Comparison of ENCODE assay signal across 10 cellular contexts in the genomic region with DNA sequence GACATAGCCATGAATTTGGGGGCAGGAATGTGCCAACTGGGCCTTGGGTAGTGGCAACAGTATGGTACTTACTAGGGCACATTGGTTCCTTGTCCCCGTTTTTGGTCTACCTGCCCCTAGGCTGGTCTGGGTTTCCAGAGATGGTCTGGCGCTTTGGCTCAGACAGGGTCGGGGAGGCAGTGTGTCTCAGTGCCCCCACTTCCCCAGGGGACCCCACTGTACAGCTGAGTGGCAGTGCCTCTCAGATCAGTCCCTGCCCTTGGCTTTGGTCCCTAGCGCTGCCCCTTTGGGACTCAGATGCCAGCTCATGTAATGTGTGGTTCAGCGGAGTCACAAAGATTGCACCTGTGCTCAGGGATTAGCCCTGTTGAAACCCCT. TPM values are rescaled to one million over a fixed set of nuclear protein-coding genes. Genes with fewer than 3 reads are reported as not detected.
DNase-seq lines count a peak whose midpoint lies in the region; ATAC-seq and TF ChIP-seq lines count a peak whose summit lies in the region.
"Had no signal": no experiment of that assay in that cellular context is flagged by ENCODE, and none has a peak within 500 bp of the region (broad histone marks: within the 10 kb centered on the region; RNA-seq: fewer than 3 reads in every experiment).

No MANE protein-coding gene starts in this region.

- DNase-seq in cardiac septum (ENCODE audit: low spot score) (peak; percentile 7), Right ventricle myocardium inferior (ENCODE audit: missing footprints) (no peak), fibroblast of mammary gland (ENCODE audit: low read depth) (no peak), upper lobe of left lung (peak in 1 of 2 donors; percentile 16), GM23338 (ENCODE audit: low spot score) (no peak), GDM1 (lab: John Stamatoyannopoulos, UW) (no peak)
- DNase-seq: H9 had no signal

- H3K4me3 ChIP-seq in fibroblast of mammary gland (ENCODE audit: control insufficient read depth, low read depth, low read length) (peak overlapping the region; percentile 95), upper lobe of left lung (no peak overlapping the region), GM23338 (no peak overlapping the region)

- no peak overlapping the region for H3K27ac Mint-ChIP-seq in GM23338
- H3K27ac Mint-ChIP-seq: H9 had no signal

- H3K36me3 ChIP-seq in upper lobe of left lung (peaks cover 28 to 65% (median 56%) of the 10 kb centered on the region in 4 donors), GM23338 (ENCODE audit: insufficient read depth) (peaks cover 8% of the 10 kb centered on the region)

- H3K27ac ChIP-seq in upper lobe of left lung (peak overlapping the region in 3 of 4 donors; percentile 19 to 32 (median 27)), GM23338 (ENCODE audit: low read depth) (no peak overlapping the region)
- H3K27ac ChIP-seq: HL-60 had no signal

- WGBS in upper lobe of left lung, 2 donors, result 93 to 96% methylated on average over 3 to 5 of the region's 5 CpGs

- TF ChIP-seq CTCF in fibroblast of mammary gland (conservative IDR thresholded peaks at IDR 0.05; ENCODE audit: control insufficient read depth, insufficient read depth, low read depth, low read length) (no peak), upper lobe of left lung (IDR thresholded peaks at IDR 0.05) (no peak), GM23338 (conservative IDR thresholded peaks at IDR 0.05; ENCODE audit: low read depth in 2 of 2) (no peak)

- TF ChIP-seq EP300 in upper lobe of left lung (IDR thresholded peaks at IDR 0.05), result no peak

- no peak for ATAC-seq in Right ventricle myocardium inferior
- ATAC-seq in upper lobe of left lung (ENCODE audit: low FRiP score in 2 of 2), result no peak
- no peak for ATAC-seq in GM23338
- ATAC-seq: psoas muscle had no signal

- H3K79me2 ChIP-seq in GM23338 (replicated peaks; ENCODE audit: insufficient read depth), result peaks cover 26% of the 10 kb centered on the region

- peaks cover 4% of the 10 kb centered on the region for H4K20me1 ChIP-seq in GM23338 (replicated peaks; ENCODE audit: insufficient read depth)

- peaks cover 63% of the 10 kb centered on the region for H3K36me3 Mint-ChIP-seq in GM23338 (ENCODE audit: low read depth)

- H3K4me3 Mint-ChIP-seq in GM23338, result no peak overlapping the region

- H3K4me1 ChIP-seq in upper lobe of left lung (peaks cover 26 to 36% (median 31%) of the 10 kb centered on the region in 4 donors), GM23338 (ENCODE audit: insufficient read depth) (peaks cover 12% of the 10 kb centered on the region; the same call in 1 of the 2 replicates)

- H3K9me3 ChIP-seq in upper lobe of left lung, result no peaks in the 10 kb centered on the region
- H3K9me3 ChIP-seq: psoas muscle had no signal

- no peak overlapping the region for H3K4me2 ChIP-seq in GM23338

- H2AFZ ChIP-seq in GM23338, result no peak overlapping the region

- H3K9me3 Mint-ChIP-seq in GM23338, result no peaks in the 10 kb centered on the region; the same call in 2 of the 3 replicates
- H3K9me3 Mint-ChIP-seq: H9 had no signal

- no peaks in the 10 kb centered on the region for H3K9me2 ChIP-seq in GM23338 (ENCODE audit: insufficient read depth)

- H3K27me3 ChIP-seq in upper lobe of left lung (no peaks in the 10 kb centered on the region), GM23338 (ENCODE audit: insufficient read depth) (no peaks in the 10 kb centered on the region)

- TF ChIP-seq POLR2A in upper lobe of left lung (IDR thresholded peaks at IDR 0.05), result no peak

- intact Hi-C loops in cardiac septum (cut with DNase I) (no loop called here), Right ventricle myocardium inferior (cut with DNase I) (no loop called here)

- peaks cover 8% of the 10 kb centered on the region; the same call in 2 of the 3 replicates for H3K4me1 Mint-ChIP-seq in GM23338

- peaks cover 14% of the 10 kb centered on the region for H3K27me3 Mint-ChIP-seq in GM23338 (ENCODE audit: insufficient read depth, low read depth, poor library complexity)

- peaks cover 13% of the 10 kb centered on the region for H3F3A ChIP-seq in GM23338 (replicated peaks; ENCODE audit: low read depth)

TF ChIP-seq in GM23338, 12 proteins besides CTCF, POLR2A, EP300 and RAD21 (continues in another document):
- TF ChIP-seq ZNF114 (CRISPR knock-in tag; IDR thresholded peaks at IDR 0.05), result no peak
- TF ChIP-seq EZH2phosphoT487 (IDR thresholded peaks at IDR 0.05; ENCODE audit: unreplicated experiment), result no peak
- no peak for TF ChIP-seq NANOG (IDR thresholded peaks at IDR 0.05; ENCODE audit: borderline replicate concordance)
- TF ChIP-seq STAT1 (IDR thresholded peaks at IDR 0.05; ENCODE audit: unreplicated experiment), result no peak
- TF ChIP-seq, protein P1, sequence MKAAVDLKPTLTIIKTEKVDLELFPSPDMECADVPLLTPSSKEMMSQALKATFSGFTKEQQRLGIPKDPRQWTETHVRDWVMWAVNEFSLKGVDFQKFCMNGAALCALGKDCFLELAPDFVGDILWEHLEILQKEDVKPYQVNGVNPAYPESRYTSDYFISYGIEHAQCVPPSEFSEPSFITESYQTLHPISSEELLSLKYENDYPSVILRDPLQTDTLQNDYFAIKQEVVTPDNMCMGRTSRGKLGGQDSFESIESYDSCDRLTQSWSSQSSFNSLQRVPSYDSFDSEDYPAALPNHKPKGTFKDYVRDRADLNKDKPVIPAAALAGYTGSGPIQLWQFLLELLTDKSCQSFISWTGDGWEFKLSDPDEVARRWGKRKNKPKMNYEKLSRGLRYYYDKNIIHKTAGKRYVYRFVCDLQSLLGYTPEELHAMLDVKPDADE (IDR thresholded peaks at IDR 0.05), result no peak
- no peak for TF ChIP-seq REST (IDR thresholded peaks at IDR 0.05; ENCODE audit: unreplicated experiment)

RNA-seq across cellular contexts. Expression of gene RIC8A, which starts 3.3 kb away (rescaled TPM):
- 63.4 TPM for total RNA-seq in cardiac septum
- 52.3 TPM for total RNA-seq in Right ventricle myocardium inferior
- 100 to 1,000 TPM in 4 of 6 donors, 10 to 100 TPM in 2; 65.9 to 135 (median 105) TPM for total RNA-seq in upper lobe of left lung
- 65.5 and 81.3 TPM in 2 replicates for total RNA-seq in GM23338 (2014; rRNA removed; shearing (Covaris generic))
- polyA plus RNA-seq in GM23338 (2016; fragmentation: Nextera tagmentation; extraction: Ambion mirVana), result 23.6 and 27.3 TPM in 2 replicates

RNA-seq across cellular contexts. Expression of gene BET1L, which starts 3.6 kb away (rescaled TPM):
- total RNA-seq in cardiac septum, result 24.9 TPM
- total RNA-seq in Right ventricle myocardium inferior, result 19.4 TPM
- 10 to 100 TPM; 24.3 to 70.1 (median 39.0) TPM for total RNA-seq in upper lobe of left lung
- 19.5 and 20.5 TPM in 2 replicates for total RNA-seq in GM23338 (2014; rRNA removed; shearing (Covaris generic))
- polyA plus RNA-seq in GM23338 (2016; fragmentation: Nextera tagmentation; extraction: Ambion mirVana), result 15.2 and 22.8 TPM in 2 replicates

RNA-seq across cellular contexts. Expression of gene SCGB1C1, which starts 17.9 kb away (rescaled TPM):
- total RNA-seq in cardiac septum (not detected), Right ventricle myocardium inferior (not detected), upper lobe of left lung (not detected)
- total RNA-seq in GM23338 (2014; rRNA removed; shearing (Covaris generic)), result not detected in 2 replicates
- polyA plus RNA-seq in GM23338 (2016; fragmentation: Nextera tagmentation; extraction: Ambion mirVana), result not detected in 2 replicates
- total RNA-seq: bronchial epithelial cell, H9, psoas muscle had no signal
- polyA plus RNA-seq: psoas muscle had no signal

RNA-seq across cellular contexts. Expression of gene SIRT3, which starts 25.4 kb away (rescaled TPM):
- total RNA-seq in cardiac septum (27.0 TPM), Right ventricle myocardium inferior (39.7 TPM), upper lobe of left lung (10 to 100 TPM; 11.7 to 37.6 (median 24.0) TPM)
- 5.2 and 7.0 TPM in 2 replicates for total RNA-seq in GM23338 (2014; rRNA removed; shearing (Covaris generic))
- polyA plus RNA-seq in GM23338 (2016; fragmentation: Nextera tagmentation; extraction: Ambion mirVana), result 8.9 and 11.4 TPM in 2 replicates

RNA-seq across cellular contexts. Expression of gene PSMD13, which starts 26.0 kb away (rescaled TPM):
- total RNA-seq in cardiac septum (87.5 TPM), Right ventricle myocardium inferior (91.7 TPM), upper lobe of left lung (100 to 1,000 TPM in 4 of 6 donors, 10 to 100 TPM in 2; 85.2 to 113 (median 106) TPM)
- 99.9 and 111 TPM in 2 replicates for total RNA-seq in GM23338 (2014; rRNA removed; shearing (Covaris generic))
- polyA plus RNA-seq in GM23338 (2016; fragmentation: Nextera tagmentation; extraction: Ambion mirVana), result 114 and 116 TPM in 2 replicates
